In the genomic region with DNA sequence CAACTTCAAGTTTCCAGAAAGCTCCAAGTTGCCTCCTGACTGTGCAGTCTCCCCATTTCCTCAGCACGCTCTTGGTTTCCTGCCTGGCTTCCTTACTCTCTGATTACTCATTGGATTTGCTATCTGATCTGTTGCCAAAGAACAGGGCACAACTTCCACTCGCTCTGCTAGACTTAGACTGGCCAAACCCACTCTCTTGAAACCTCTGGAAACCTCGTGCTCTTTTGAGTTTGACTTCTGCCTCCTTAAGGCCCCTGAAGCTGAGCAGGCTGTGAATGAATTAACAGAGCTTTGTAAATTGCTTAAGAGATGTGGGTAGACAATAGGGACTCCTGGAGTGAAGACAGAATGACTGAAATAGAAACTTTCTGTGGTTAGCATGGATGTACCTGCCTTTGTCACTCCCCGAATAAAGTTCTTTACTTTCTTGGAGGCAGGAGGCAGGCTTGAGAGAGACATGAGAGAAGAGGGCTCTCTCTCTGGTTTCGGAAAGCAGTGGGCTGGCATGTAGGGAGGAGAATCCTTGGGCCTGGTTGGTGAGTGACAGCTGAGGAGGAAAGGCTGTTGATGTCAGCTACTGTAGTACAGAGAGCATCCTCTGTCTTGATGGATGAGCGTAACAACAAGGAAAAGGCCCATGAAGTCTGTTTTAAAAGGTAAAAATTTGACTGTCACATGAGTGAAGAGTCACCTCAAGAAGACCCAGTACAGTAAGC, we compare ENCODE assay signal across 10 cellular contexts.
DNase-seq lines count a peak whose midpoint lies in the region; ATAC-seq and TF ChIP-seq lines count a peak whose summit lies in the region.
"Had no signal": no experiment of that assay in that cellular context is flagged by ENCODE, and none has a peak within 500 bp of the region (broad histone marks: within the 10 kb centered on the region; RNA-seq: fewer than 3 reads in every experiment).

No MANE protein-coding gene starts in this region.

- no peaks in the 10 kb centered on the region for H3K4me1 ChIP-seq in breast epithelium
- H3K4me1 ChIP-seq in OCI-LY7 (ENCODE audit: insufficient read depth, low read length, poor library complexity, severe bottlenecking) = no peaks in the 10 kb centered on the region

- H3K4me3 ChIP-seq in breast epithelium (no peak overlapping the region), fibroblast of pulmonary artery (replicated peaks; ENCODE audit: low read depth, low read length) (no peak overlapping the region), OCI-LY7 (ENCODE audit: low read depth, low read length, poor library complexity, severe bottlenecking) (no peak overlapping the region)

- no peak overlapping the region for H2AFZ ChIP-seq in OCI-LY7 (ENCODE audit: low read length)

- H3K27me3 Mint-ChIP-seq in MCF 10A (ENCODE audit: insufficient read depth, unreplicated experiment) (no peaks in the 10 kb centered on the region), T-helper 17 cell (no peaks in the 10 kb centered on the region)
- peaks cover 12% of the 10 kb centered on the region for H3K27me3 Mint-ChIP-seq in T-helper 2 cell treated with Interferon-gamma antibody and Interleukin-4, amounts not matched to agents 5 μg/mL and 100 μg/mL, for 36 hours (ENCODE audit: low read depth)
- H3K27me3 Mint-ChIP-seq in stimulated activated naive B cell treated with anti-CD40 and anti-IgM and Interleukin-4, amounts not matched to agents 10 μg/mL and 1 μg/mL and 100 μg/mL, for 72 hours = peaks cover 0 to 5% of the 10 kb centered on the region in 2 donors

- TF ChIP-seq POLR2A in breast epithelium (IDR thresholded peaks at IDR 0.05) = no peak

- H3K36me3 ChIP-seq in breast epithelium (no peaks in the 10 kb centered on the region), OCI-LY7 (ENCODE audit: insufficient read depth, low read length) (no peaks in the 10 kb centered on the region)

- H3K4me3 Mint-ChIP-seq in MCF 10A (ENCODE audit: unreplicated experiment) (no peak overlapping the region), T-helper 17 cell (no peak overlapping the region)
- H3K4me3 Mint-ChIP-seq in T-helper 2 cell treated with Interferon-gamma antibody and Interleukin-4, amounts not matched to agents 5 μg/mL and 100 μg/mL, for 36 hours = peak overlapping the region; percentile 5
- H3K4me3 Mint-ChIP-seq in stimulated activated naive B cell treated with anti-CD40 and anti-IgM and Interleukin-4, amounts not matched to agents 10 μg/mL and 1 μg/mL and 100 μg/mL, for 72 hours = no peak overlapping the region

- TF ChIP-seq CTCF in MCF 10A (IDR thresholded peaks at IDR 0.05; ENCODE audit: unreplicated experiment) (no peak), breast epithelium (IDR thresholded peaks at IDR 0.05) (no peak), fibroblast of pulmonary artery (IDR thresholded peaks at IDR 0.05; ENCODE audit: low read length, missing control alignments) (no peak), OCI-LY7 (conservative IDR thresholded peaks at IDR 0.05; ENCODE audit: low read length) (no peak)

- ATAC-seq in stimulated activated naive B cell treated with anti-CD40 and anti-IgM and Interleukin-4, amounts not matched to agents 10 μg/mL and 1 μg/mL and 100 μg/mL, for 72 hours (replicated peaks) = peak; percentile 39 to 62
- ATAC-seq in T-helper 17 cell (no peak), HG02870 (IDR thresholded peaks at IDR 0.05; ENCODE audit: unreplicated experiment) (no peak)

- H3K27ac ChIP-seq in breast epithelium = no peak overlapping the region
- H3K27ac ChIP-seq in OCI-LY7 (ENCODE audit: low read depth, low read length, poor library complexity, severe bottlenecking) = no peak overlapping the region
- H3K27ac ChIP-seq: C4-2B had no signal

- peak; percentile 77 for DNase-seq in MCF 10A (ENCODE audit: unreplicated experiment)
- DNase-seq in breast epithelium (ENCODE audit: low spot score in 2 of 2) = no peak
- no peak for DNase-seq in T-helper 2 cell treated with Interferon-gamma antibody and Interleukin-4, amounts not matched to agents 5 μg/mL and 100 μg/mL, for 36 hours (ENCODE audit: low spot score)
- peak; percentile 84 for DNase-seq in fibroblast of pulmonary artery (ENCODE audit: low read depth)
- DNase-seq in stimulated activated naive B cell treated with anti-CD40 and anti-IgM and Interleukin-4, amounts not matched to agents 10 μg/mL and 1 μg/mL and 100 μg/mL, for 72 hours = no peak
- DNase-seq in T-helper 17 cell = no peak
- no peak for DNase-seq in OCI-LY7 (ENCODE audit: low spot score)
- DNase-seq: NCI-H1930 had no signal

- no peaks in the 10 kb centered on the region for H3K9me3 Mint-ChIP-seq in MCF 10A (ENCODE audit: unreplicated experiment)
- peaks cover 16% of the 10 kb centered on the region for H3K9me3 Mint-ChIP-seq in T-helper 2 cell treated with Interferon-gamma antibody and Interleukin-4, amounts not matched to agents 5 μg/mL and 100 μg/mL, for 36 hours
- H3K9me3 Mint-ChIP-seq in stimulated activated naive B cell treated with anti-CD40 and anti-IgM and Interleukin-4, amounts not matched to agents 10 μg/mL and 1 μg/mL and 100 μg/mL, for 72 hours = peaks cover 0 to 4% of the 10 kb centered on the region in 2 donors

- CTCF ChIA-PET in MCF 10A (lab: Yijun Ruan, JAX) = no interaction called here
- CTCF ChIA-PET in OCI-LY7 (lab: Charles Lee; ENCODE audit: unreplicated experiment) = no interaction called here

- no peaks in the 10 kb centered on the region for H3K9me2 ChIP-seq in OCI-LY7 (ENCODE audit: insufficient read depth, low read length)

- peaks cover 15% of the 10 kb centered on the region for H3K4me1 Mint-ChIP-seq in MCF 10A (ENCODE audit: insufficient read depth, unreplicated experiment)
- peaks cover 12% of the 10 kb centered on the region for H3K4me1 Mint-ChIP-seq in T-helper 2 cell treated with Interferon-gamma antibody and Interleukin-4, amounts not matched to agents 5 μg/mL and 100 μg/mL, for 36 hours (ENCODE audit: low read depth)
- H3K4me1 Mint-ChIP-seq in stimulated activated naive B cell treated with anti-CD40 and anti-IgM and Interleukin-4, amounts not matched to agents 10 μg/mL and 1 μg/mL and 100 μg/mL, for 72 hours = no peaks in the 10 kb centered on the region
- H3K4me1 Mint-ChIP-seq in T-helper 17 cell = no peaks in the 10 kb centered on the region

- intact Hi-C loops in MCF 10A (cut with micrococcal nuclease) (no loop called here), breast epithelium (cut with DNase I; ENCODE audit: low total_unique reads) (no loop called here), OCI-LY7 (cut with micrococcal nuclease; ENCODE audit: unreplicated experiment) (no loop called here)

- no TSS peak for BruUV-seq in MCF 10A (replicated peaks; lab: Mats Ljungman, UMichigan)
- BruUV-seq in OCI-LY7 (replicated peaks; lab: Mats Ljungman, UMichigan) = no TSS peak

- H3K27ac Mint-ChIP-seq in MCF 10A (ENCODE audit: low read depth, unreplicated experiment) (peak overlapping the region; percentile 1), T-helper 17 cell (no peak overlapping the region)
- H3K27ac Mint-ChIP-seq in T-helper 2 cell treated with Interferon-gamma antibody and Interleukin-4, amounts not matched to agents 5 μg/mL and 100 μg/mL, for 36 hours = peak overlapping the region; percentile 32
- H3K27ac Mint-ChIP-seq in stimulated activated naive B cell treated with anti-CD40 and anti-IgM and Interleukin-4, amounts not matched to agents 10 μg/mL and 1 μg/mL and 100 μg/mL, for 72 hours = no peak overlapping the region

- no peak overlapping the region for H3K4me2 ChIP-seq in OCI-LY7 (ENCODE audit: low read length)

- no peaks in the 10 kb centered on the region for H3K79me2 ChIP-seq in OCI-LY7 (ENCODE audit: insufficient read depth, low read depth, low read length)

- POLR2A ChIA-PET in MCF 10A (lab: Yijun Ruan, JAX) = interaction anchor here (0.5 to 1.2 kb wide), 5 partner anchors 20 to 1250 kb away, joined by 3 to 5 read pairs (median 3); no protein-coding TSS in a partner anchor
- POLR2A ChIA-PET in OCI-LY7 (lab: Charles Lee) = interaction anchor here (0.7 kb wide), 1 partner anchor 87 kb away, joined by 3 read pairs; no protein-coding TSS in a partner anchor

- no peaks in the 10 kb centered on the region for H4K20me1 ChIP-seq in OCI-LY7 (ENCODE audit: insufficient read depth, low read length)

- no peaks in the 10 kb centered on the region for H3K27me3 ChIP-seq in breast epithelium

- H3K36me3 Mint-ChIP-seq in MCF 10A (ENCODE audit: insufficient read depth, unreplicated experiment) = no peaks in the 10 kb centered on the region
- peaks cover 5% of the 10 kb centered on the region for H3K36me3 Mint-ChIP-seq in T-helper 2 cell treated with Interferon-gamma antibody and Interleukin-4, amounts not matched to agents 5 μg/mL and 100 μg/mL, for 36 hours (ENCODE audit: low read depth)
- H3K36me3 Mint-ChIP-seq in stimulated activated naive B cell treated with anti-CD40 and anti-IgM and Interleukin-4, amounts not matched to agents 10 μg/mL and 1 μg/mL and 100 μg/mL, for 72 hours = no peaks in the 10 kb centered on the region
- no peaks in the 10 kb centered on the region for H3K36me3 Mint-ChIP-seq in T-helper 17 cell (ENCODE audit: low read depth)

- H3K9me3 ChIP-seq in breast epithelium (no peaks in the 10 kb centered on the region), T-helper 17 cell (ENCODE audit: control insufficient read depth, low read length, poor library complexity, severe bottlenecking) (no peaks in the 10 kb centered on the region), OCI-LY7 (ENCODE audit: low read length) (no peaks in the 10 kb centered on the region)

Comparison
In these comparisons a context has a peak if more than half of its experiments do, and no peak if none do; other contexts are left out.
1. DNase-seq: peak in MCF 10A (single experiment) and fibroblast of pulmonary artery (single experiment); none in breast epithelium (0 of 2), T-helper 2 cell treated with Interferon-gamma antibody and Interleukin-4, amounts not matched to agents 5 μg/mL and 100 μg/mL, for 36 hours (single experiment), stimulated activated naive B cell treated with anti-CD40 and anti-IgM and Interleukin-4, amounts not matched to agents 10 μg/mL and 1 μg/mL and 100 μg/mL, for 72 hours (single experiment), T-helper 17 cell (0 of 3) and OCI-LY7 (single experiment).
2. H3K27ac Mint-ChIP-seq: peak in MCF 10A (single experiment) and T-helper 2 cell treated with Interferon-gamma antibody and Interleukin-4, amounts not matched to agents 5 μg/mL and 100 μg/mL, for 36 hours (single experiment); none in stimulated activated naive B cell treated with anti-CD40 and anti-IgM and Interleukin-4, amounts not matched to agents 10 μg/mL and 1 μg/mL and 100 μg/mL, for 72 hours (single experiment) and T-helper 17 cell (single experiment).
3. ATAC-seq: peak in stimulated activated naive B cell treated with anti-CD40 and anti-IgM and Interleukin-4, amounts not matched to agents 10 μg/mL and 1 μg/mL and 100 μg/mL, for 72 hours (2 of 2); none in T-helper 17 cell (single experiment) and HG02870 (single experiment).